In the genomic region with DNA sequence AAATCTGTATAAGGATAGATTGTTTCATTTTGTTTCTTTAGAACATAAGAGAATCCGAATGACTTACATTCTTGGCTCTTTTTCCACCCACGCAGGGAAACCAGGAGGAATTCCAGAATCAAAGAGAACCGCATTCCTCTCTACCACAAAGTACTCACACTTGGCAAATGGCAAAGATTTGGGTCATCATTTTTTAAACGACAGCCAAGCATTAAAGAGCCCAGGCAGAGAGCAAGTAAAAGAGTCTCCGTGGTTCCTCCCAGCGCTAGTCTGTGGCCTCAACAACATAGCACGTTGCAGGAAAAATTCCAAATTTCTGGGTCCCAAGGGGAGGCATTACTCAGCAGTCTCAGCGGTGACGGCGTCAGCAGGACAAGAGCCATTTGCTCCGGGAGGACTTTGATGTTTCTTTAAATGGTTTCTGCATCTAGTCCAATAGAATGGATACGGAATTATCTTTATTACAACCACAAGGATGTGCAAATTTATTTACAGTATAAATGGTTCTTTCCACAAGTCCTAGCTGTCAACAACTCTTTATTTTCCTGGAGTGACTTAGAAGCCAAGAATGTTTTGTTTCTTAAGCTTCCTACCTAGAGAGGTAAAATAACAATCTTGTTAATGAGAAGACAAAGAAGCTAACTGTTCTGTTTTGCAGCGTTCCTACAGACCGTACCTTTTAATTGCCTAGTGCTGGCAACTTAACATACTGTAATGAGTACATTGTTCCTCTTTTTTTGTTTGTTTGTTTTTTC, we compare ENCODE assay signal across 8 cellular contexts.
DNase-seq lines count a peak whose midpoint lies in the region; ATAC-seq and TF ChIP-seq lines count a peak whose summit lies in the region.

No MANE protein-coding gene starts in this region.

- H3K4me3 ChIP-seq in NB4 (ENCODE audit: low read depth, low read length) = no peak overlapping the region
- H3K4me3 ChIP-seq in lower leg skin (ENCODE audit: low read depth, poor library complexity, severe bottlenecking) = no peak overlapping the region
- H3K4me3 ChIP-seq in upper lobe of right lung = peak overlapping the region; percentile 8

- no peak for TF ChIP-seq POLR2A in NB4 (IDR thresholded peaks at IDR 0.05; ENCODE audit: extremely low read depth, insufficient read length)
- no peak for TF ChIP-seq POLR2A in lower leg skin (IDR thresholded peaks at IDR 0.05)

- no peak overlapping the region for H3K27ac Mint-ChIP-seq in activated CD4-positive, alpha-beta T cell treated with anti-CD3 and anti-CD28 coated beads, Interleukin-2, amount 10 ng/mL, durations not matched to agents 24 days and 14 days

- no peaks in the 10 kb centered on the region for H3K9me3 Mint-ChIP-seq in activated CD4-positive, alpha-beta T cell treated with anti-CD3 and anti-CD28 coated beads, Interleukin-2, amount 10 ng/mL, durations not matched to agents 24 days and 14 days

- H3K36me3 Mint-ChIP-seq in activated CD4-positive, alpha-beta T cell treated with anti-CD3 and anti-CD28 coated beads, Interleukin-2, amount 10 ng/mL, durations not matched to agents 24 days and 14 days (ENCODE audit: low read depth) = no peaks in the 10 kb centered on the region

- no peaks in the 10 kb centered on the region for H3K9me3 ChIP-seq in upper lobe of right lung

- peaks cover 15% of the 10 kb centered on the region for H3K4me1 ChIP-seq in upper lobe of right lung

- no peaks in the 10 kb centered on the region for H3K36me3 ChIP-seq in upper lobe of right lung

- no peak overlapping the region for H3K27ac ChIP-seq in upper lobe of right lung

- H3K27me3 ChIP-seq in upper lobe of right lung = no peaks in the 10 kb centered on the region

- peak; percentile 92 for DNase-seq in AG08395 (ENCODE audit: low spot score)
- DNase-seq in NB4 (ENCODE audit: low read depth) = peak; percentile 10
- peak; percentile 24 to 73 for DNase-seq in dermis microvascular lymphatic vessel endothelial cell (ENCODE audit: low read depth in 2 of 2)
- DNase-seq in lower leg skin (ENCODE audit: low spot score in 2 of 2) = peak; percentile 81 to 90
- DNase-seq in upper lobe of right lung = peak; percentile 68
- DNase-seq in stimulated activated CD4-positive, alpha-beta T cell treated with anti-CD3 and anti-CD28 coated beads, Interleukin-4, amount 100 ng/mL, for 4 hours = no peak
- DNase-seq in activated CD4-positive, alpha-beta T cell treated with anti-CD3 and anti-CD28 coated beads, Interleukin-2, amount 10 ng/mL, durations not matched to agents 24 days and 14 days = no peak

- H3K4me1 Mint-ChIP-seq in activated CD4-positive, alpha-beta T cell treated with anti-CD3 and anti-CD28 coated beads, Interleukin-2, amount 10 ng/mL, durations not matched to agents 24 days and 14 days = no peaks in the 10 kb centered on the region

- TF ChIP-seq CTCF in NB4 (IDR thresholded peaks at IDR 0.05; ENCODE audit: low read depth, low read length) = no peak
- no peak for TF ChIP-seq CTCF in lower leg skin (IDR thresholded peaks at IDR 0.05)
- TF ChIP-seq CTCF in upper lobe of right lung (IDR thresholded peaks at IDR 0.05) = no peak

- intact Hi-C loops in lower leg skin (cut with DNase I; ENCODE audit: low total_unique reads) = loop anchor here (10.0 kb wide), 1 partner anchor 1032 kb away; a partner anchor contains a TSS
- intact Hi-C loops in upper lobe of right lung (cut with DNase I) = no loop called here
- intact Hi-C loops in activated CD4-positive, alpha-beta T cell treated with anti-CD3 and anti-CD28 coated beads, Interleukin-2, amount 10 ng/mL, durations not matched to agents 24 days and 14 days (cut with micrococcal nuclease) = no loop called here

- peaks cover 23% of the 10 kb centered on the region for H3K27me3 Mint-ChIP-seq in activated CD4-positive, alpha-beta T cell treated with anti-CD3 and anti-CD28 coated beads, Interleukin-2, amount 10 ng/mL, durations not matched to agents 24 days and 14 days

- ATAC-seq in upper lobe of right lung (peak; percentile 90), GM21360 (IDR thresholded peaks at IDR 0.05; ENCODE audit: unreplicated experiment) (no peak)

- 3 to 4% methylated on average over 14 of the region's 14 CpGs for WGBS in lower leg skin, 2 donors

- H3K4me3 Mint-ChIP-seq in activated CD4-positive, alpha-beta T cell treated with anti-CD3 and anti-CD28 coated beads, Interleukin-2, amount 10 ng/mL, durations not matched to agents 24 days and 14 days = no peak overlapping the region

Comparison
In these comparisons a context has a peak if more than half of its experiments do, and no peak if none do; other contexts are left out.
1. DNase-seq: peak in AG08395 (single experiment), NB4 (single experiment), dermis microvascular lymphatic vessel endothelial cell (2 of 2), lower leg skin (2 of 2) and upper lobe of right lung (single experiment); none in stimulated activated CD4-positive, alpha-beta T cell treated with anti-CD3 and anti-CD28 coated beads, Interleukin-4, amount 100 ng/mL, for 4 hours (0 of 2) and activated CD4-positive, alpha-beta T cell treated with anti-CD3 and anti-CD28 coated beads, Interleukin-2, amount 10 ng/mL, durations not matched to agents 24 days and 14 days (single experiment).